Comparison of ENCODE assay signal across 1 cellular context in the genomic region with DNA sequence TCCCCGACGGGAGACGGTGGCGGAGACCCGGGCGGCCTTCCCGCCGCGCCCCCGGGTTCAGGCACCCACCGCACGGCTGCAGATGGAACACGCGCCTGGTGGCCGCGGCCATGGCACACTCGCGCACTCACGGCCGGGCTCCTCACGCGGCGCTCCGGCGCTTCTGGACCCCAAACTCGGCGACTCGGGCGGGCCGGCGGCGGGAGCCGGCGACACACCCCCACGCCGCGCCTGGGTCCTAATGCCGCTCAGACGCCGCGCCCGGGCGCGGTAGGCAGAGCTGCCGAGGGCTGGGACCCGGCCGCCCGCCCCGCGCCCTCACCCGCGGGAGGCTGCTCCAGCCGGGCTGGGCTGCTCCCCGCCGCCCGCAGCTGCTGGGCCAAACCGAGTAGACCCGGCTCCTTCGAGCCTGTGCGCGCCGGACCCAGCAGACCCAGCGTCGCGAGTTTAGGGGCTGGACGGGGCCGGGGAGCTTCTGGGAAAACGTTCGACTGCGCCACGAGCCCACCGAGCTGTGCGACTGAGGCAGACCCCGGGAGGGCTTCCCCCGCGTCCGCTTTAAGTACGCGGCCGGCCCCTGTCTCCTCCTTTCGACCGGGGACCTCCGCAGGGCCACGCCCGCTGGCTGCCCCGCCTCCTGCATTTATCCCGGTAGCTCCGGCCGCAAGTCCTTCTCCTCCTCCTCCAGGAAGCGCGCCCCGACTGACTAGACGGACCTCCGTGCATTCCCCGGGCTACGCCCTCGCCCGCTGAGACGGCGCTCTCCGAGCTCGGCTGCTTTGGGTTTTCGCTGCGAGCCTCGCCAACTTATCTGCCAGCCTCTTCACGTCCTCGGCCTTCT.
A peak's percentile ranks its signal among the peaks of the same experiment; 100 is the strongest.
TF ChIP-seq lines count a peak whose summit lies in the region.

A gene (minus strand): TSS at position 165 of the 841 bp plus-strand sequence. CDS start 53 bp downstream, at position 112.

TF ChIP-seq in HepG2, 621 proteins besides CTCF, POLR2A, EP300 and RAD21 (continued from another document and continues in another):
- TF ChIP-seq, protein P1, sequence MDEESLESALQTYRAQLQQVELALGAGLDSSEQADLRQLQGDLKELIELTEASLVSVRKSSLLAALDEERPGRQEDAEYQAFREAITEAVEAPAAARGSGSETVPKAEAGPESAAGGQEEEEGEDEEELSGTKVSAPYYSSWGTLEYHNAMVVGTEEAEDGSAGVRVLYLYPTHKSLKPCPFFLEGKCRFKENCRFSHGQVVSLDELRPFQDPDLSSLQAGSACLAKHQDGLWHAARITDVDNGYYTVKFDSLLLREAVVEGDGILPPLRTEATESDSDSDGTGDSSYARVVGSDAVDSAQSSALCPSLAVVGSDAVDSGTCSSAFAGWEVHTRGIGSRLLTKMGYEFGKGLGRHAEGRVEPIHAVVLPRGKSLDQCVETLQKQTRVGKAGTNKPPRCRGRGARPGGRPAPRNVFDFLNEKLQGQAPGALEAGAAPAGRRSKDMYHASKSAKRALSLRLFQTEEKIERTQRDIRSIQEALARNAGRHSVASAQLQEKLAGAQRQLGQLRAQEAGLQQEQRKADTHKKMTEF (CRISPR knock-in tag; IDR thresholded peaks at IDR 0.05): peak; percentile 53; the same call in 1 of the 2 replicates
- TF ChIP-seq, protein P2, sequence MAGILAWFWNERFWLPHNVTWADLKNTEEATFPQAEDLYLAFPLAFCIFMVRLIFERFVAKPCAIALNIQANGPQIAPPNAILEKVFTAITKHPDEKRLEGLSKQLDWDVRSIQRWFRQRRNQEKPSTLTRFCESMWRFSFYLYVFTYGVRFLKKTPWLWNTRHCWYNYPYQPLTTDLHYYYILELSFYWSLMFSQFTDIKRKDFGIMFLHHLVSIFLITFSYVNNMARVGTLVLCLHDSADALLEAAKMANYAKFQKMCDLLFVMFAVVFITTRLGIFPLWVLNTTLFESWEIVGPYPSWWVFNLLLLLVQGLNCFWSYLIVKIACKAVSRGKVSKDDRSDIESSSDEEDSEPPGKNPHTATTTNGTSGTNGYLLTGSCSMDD (CRISPR knock-in tag; IDR thresholded peaks at IDR 0.05): no peak
- no peak; the same call in none of the 2 replicates for TF ChIP-seq MAF1 (CRISPR knock-in tag; IDR thresholded peaks at IDR 0.05; ENCODE audit: borderline replicate concordance)
- TF ChIP-seq ZFP36L1 (CRISPR knock-in tag; IDR thresholded peaks at IDR 0.05): peak; percentile 80; the same call in 1 of the 2 replicates
- TF ChIP-seq TAF15 (IDR thresholded peaks at IDR 0.05; ENCODE audit: low read depth, low read length, poor library complexity, severe bottlenecking): peak; percentile 3
- no peak for TF ChIP-seq SOX6 (IDR thresholded peaks at IDR 0.05)
- peak; percentile 35; the same call in 1 of the 2 replicates for TF ChIP-seq SOX6 (CRISPR knock-in tag; IDR thresholded peaks at IDR 0.05)
- TF ChIP-seq, protein P3, sequence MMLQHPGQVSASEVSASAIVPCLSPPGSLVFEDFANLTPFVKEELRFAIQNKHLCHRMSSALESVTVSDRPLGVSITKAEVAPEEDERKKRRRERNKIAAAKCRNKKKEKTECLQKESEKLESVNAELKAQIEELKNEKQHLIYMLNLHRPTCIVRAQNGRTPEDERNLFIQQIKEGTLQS (CRISPR knock-in tag; IDR thresholded peaks at IDR 0.05): peak; percentile 47; the same call in 1 of the 2 replicates
- TF ChIP-seq, protein P4, sequence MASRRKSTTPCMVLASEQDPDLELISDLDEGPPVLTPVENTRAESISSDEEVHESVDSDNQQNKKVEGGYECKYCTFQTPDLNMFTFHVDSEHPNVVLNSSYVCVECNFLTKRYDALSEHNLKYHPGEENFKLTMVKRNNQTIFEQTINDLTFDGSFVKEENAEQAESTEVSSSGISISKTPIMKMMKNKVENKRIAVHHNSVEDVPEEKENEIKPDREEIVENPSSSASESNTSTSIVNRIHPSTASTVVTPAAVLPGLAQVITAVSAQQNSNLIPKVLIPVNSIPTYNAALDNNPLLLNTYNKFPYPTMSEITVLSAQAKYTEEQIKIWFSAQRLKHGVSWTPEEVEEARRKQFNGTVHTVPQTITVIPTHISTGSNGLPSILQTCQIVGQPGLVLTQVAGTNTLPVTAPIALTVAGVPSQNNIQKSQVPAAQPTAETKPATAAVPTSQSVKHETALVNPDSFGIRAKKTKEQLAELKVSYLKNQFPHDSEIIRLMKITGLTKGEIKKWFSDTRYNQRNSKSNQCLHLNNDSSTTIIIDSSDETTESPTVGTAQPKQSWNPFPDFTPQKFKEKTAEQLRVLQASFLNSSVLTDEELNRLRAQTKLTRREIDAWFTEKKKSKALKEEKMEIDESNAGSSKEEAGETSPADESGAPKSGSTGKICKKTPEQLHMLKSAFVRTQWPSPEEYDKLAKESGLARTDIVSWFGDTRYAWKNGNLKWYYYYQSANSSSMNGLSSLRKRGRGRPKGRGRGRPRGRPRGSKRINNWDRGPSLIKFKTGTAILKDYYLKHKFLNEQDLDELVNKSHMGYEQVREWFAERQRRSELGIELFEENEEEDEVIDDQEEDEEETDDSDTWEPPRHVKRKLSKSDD (CRISPR knock-in tag; IDR thresholded peaks at IDR 0.05; ENCODE audit: low read depth): peak; percentile 30; the same call in 1 of the 2 replicates
- TF ChIP-seq, protein P5, sequence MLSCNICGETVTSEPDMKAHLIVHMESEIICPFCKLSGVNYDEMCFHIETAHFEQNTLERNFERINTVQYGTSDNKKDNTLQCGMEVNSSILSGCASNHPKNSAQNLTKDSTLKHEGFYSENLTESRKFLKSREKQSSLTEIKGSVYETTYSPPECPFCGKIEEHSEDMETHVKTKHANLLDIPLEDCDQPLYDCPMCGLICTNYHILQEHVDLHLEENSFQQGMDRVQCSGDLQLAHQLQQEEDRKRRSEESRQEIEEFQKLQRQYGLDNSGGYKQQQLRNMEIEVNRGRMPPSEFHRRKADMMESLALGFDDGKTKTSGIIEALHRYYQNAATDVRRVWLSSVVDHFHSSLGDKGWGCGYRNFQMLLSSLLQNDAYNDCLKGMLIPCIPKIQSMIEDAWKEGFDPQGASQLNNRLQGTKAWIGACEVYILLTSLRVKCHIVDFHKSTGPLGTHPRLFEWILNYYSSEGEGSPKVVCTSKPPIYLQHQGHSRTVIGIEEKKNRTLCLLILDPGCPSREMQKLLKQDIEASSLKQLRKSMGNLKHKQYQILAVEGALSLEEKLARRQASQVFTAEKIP (CRISPR knock-in tag; IDR thresholded peaks at IDR 0.05; ENCODE audit: borderline replicate concordance): no peak
- TF ChIP-seq MIXL1 (CRISPR knock-in tag; IDR thresholded peaks at IDR 0.05): peak; percentile 24; the same call in 1 of the 2 replicates
- TF ChIP-seq GATAD1 (CRISPR knock-in tag; IDR thresholded peaks at IDR 0.05): peak; percentile 10; the same call in 1 of the 2 replicates
- TF ChIP-seq HHEX (CRISPR knock-in tag; IDR thresholded peaks at IDR 0.05): no peak
- TF ChIP-seq TARDBP (CRISPR knock-in tag; IDR thresholded peaks at IDR 0.05): 0 out of 2 replicates have a peak, but pooled peaks have one; percentile 45
- TF ChIP-seq, protein P6, sequence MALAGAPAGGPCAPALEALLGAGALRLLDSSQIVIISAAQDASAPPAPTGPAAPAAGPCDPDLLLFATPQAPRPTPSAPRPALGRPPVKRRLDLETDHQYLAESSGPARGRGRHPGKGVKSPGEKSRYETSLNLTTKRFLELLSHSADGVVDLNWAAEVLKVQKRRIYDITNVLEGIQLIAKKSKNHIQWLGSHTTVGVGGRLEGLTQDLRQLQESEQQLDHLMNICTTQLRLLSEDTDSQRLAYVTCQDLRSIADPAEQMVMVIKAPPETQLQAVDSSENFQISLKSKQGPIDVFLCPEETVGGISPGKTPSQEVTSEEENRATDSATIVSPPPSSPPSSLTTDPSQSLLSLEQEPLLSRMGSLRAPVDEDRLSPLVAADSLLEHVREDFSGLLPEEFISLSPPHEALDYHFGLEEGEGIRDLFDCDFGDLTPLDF (CRISPR knock-in tag; IDR thresholded peaks at IDR 0.05): no peak; the same call in 1 of the 2 replicates
- 0 out of 2 replicates have a peak, but pooled peaks have one; percentile 23 for TF ChIP-seq TAF1 (CRISPR knock-in tag; IDR thresholded peaks at IDR 0.05)
- TF ChIP-seq RBFOX2 (IDR thresholded peaks at IDR 0.05; ENCODE audit: low read depth, low read length): peak; percentile 60
- TF ChIP-seq PPARG (CRISPR knock-in tag; conservative IDR thresholded peaks at IDR 0.05): no peak
- TF ChIP-seq ZNF547 (CRISPR knock-in tag; IDR thresholded peaks at IDR 0.05): peak; percentile 86
- TF ChIP-seq TCF7 (IDR thresholded peaks at IDR 0.05; ENCODE audit: low read depth): no peak
- no peak; the same call in 1 of the 2 replicates for TF ChIP-seq SIX4 (CRISPR knock-in tag; IDR thresholded peaks at IDR 0.05)
- TF ChIP-seq MED1 (CRISPR knock-in tag; IDR thresholded peaks at IDR 0.05): no peak; the same call in 1 of the 2 replicates
- TF ChIP-seq, protein P7, sequence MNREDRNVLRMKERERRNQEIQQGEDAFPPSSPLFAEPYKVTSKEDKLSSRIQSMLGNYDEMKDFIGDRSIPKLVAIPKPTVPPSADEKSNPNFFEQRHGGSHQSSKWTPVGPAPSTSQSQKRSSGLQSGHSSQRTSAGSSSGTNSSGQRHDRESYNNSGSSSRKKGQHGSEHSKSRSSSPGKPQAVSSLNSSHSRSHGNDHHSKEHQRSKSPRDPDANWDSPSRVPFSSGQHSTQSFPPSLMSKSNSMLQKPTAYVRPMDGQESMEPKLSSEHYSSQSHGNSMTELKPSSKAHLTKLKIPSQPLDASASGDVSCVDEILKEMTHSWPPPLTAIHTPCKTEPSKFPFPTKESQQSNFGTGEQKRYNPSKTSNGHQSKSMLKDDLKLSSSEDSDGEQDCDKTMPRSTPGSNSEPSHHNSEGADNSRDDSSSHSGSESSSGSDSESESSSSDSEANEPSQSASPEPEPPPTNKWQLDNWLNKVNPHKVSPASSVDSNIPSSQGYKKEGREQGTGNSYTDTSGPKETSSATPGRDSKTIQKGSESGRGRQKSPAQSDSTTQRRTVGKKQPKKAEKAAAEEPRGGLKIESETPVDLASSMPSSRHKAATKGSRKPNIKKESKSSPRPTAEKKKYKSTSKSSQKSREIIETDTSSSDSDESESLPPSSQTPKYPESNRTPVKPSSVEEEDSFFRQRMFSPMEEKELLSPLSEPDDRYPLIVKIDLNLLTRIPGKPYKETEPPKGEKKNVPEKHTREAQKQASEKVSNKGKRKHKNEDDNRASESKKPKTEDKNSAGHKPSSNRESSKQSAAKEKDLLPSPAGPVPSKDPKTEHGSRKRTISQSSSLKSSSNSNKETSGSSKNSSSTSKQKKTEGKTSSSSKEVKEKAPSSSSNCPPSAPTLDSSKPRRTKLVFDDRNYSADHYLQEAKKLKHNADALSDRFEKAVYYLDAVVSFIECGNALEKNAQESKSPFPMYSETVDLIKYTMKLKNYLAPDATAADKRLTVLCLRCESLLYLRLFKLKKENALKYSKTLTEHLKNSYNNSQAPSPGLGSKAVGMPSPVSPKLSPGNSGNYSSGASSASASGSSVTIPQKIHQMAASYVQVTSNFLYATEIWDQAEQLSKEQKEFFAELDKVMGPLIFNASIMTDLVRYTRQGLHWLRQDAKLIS (CRISPR knock-in tag; IDR thresholded peaks at IDR 0.05): peak; percentile 22; the same call in 1 of the 2 replicates
- peak; percentile 83 for TF ChIP-seq KLF12 (CRISPR knock-in tag; IDR thresholded peaks at IDR 0.05; ENCODE audit: borderline replicate concordance)
- TF ChIP-seq ADNP (CRISPR knock-in tag; IDR thresholded peaks at IDR 0.05): 0 out of 2 replicates have a peak, but pooled peaks have one; percentile 16
- peak; percentile 6; the same call in 1 of the 2 replicates for TF ChIP-seq MEIS2 (CRISPR knock-in tag; IDR thresholded peaks at IDR 0.05)
- no peak for TF ChIP-seq MIER2 (CRISPR knock-in tag; IDR thresholded peaks at IDR 0.05)
- TF ChIP-seq HNRNPL (IDR thresholded peaks at IDR 0.05; ENCODE audit: low read depth, low read length): 0 out of 2 replicates have a peak, but pooled peaks have one; percentile 24
- peak; percentile 54 for TF ChIP-seq ZFY (CRISPR knock-in tag; IDR thresholded peaks at IDR 0.05)
- TF ChIP-seq ELF1 (CRISPR knock-in tag; IDR thresholded peaks at IDR 0.05): 0 out of 2 replicates have a peak, but pooled peaks have one; percentile 38
- TF ChIP-seq, protein P8, sequence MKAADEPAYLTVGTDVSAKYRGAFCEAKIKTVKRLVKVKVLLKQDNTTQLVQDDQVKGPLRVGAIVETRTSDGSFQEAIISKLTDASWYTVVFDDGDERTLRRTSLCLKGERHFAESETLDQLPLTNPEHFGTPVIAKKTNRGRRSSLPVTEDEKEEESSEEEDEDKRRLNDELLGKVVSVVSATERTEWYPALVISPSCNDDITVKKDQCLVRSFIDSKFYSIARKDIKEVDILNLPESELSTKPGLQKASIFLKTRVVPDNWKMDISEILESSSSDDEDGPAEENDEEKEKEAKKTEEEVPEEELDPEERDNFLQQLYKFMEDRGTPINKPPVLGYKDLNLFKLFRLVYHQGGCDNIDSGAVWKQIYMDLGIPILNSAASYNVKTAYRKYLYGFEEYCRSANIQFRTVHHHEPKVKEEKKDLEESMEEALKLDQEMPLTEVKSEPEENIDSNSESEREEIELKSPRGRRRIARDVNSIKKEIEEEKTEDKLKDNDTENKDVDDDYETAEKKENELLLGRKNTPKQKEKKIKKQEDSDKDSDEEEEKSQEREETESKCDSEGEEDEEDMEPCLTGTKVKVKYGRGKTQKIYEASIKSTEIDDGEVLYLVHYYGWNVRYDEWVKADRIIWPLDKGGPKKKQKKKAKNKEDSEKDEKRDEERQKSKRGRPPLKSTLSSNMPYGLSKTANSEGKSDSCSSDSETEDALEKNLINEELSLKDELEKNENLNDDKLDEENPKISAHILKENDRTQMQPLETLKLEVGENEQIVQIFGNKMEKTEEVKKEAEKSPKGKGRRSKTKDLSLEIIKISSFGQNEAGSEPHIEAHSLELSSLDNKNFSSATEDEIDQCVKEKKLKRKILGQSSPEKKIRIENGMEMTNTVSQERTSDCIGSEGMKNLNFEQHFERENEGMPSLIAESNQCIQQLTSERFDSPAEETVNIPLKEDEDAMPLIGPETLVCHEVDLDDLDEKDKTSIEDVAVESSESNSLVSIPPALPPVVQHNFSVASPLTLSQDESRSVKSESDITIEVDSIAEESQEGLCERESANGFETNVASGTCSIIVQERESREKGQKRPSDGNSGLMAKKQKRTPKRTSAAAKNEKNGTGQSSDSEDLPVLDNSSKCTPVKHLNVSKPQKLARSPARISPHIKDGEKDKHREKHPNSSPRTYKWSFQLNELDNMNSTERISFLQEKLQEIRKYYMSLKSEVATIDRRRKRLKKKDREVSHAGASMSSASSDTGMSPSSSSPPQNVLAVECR (CRISPR knock-in tag; IDR thresholded peaks at IDR 0.05; ENCODE audit: borderline replicate concordance): peak; percentile 76; the same call in 1 of the 2 replicates
- peak; percentile 86 for TF ChIP-seq KDM2A (CRISPR knock-in tag; IDR thresholded peaks at IDR 0.05; ENCODE audit: borderline replicate concordance, low read depth)
- peak; percentile 64; the same call in 1 of the 2 replicates for TF ChIP-seq GABPB1 (CRISPR knock-in tag; IDR thresholded peaks at IDR 0.05)
- peak; percentile 52; the same call in 1 of the 2 replicates for TF ChIP-seq RFXAP (CRISPR knock-in tag; IDR thresholded peaks at IDR 0.05; ENCODE audit: borderline replicate concordance)
- 0 out of 2 replicates have a peak, but pooled peaks have one; percentile 59 for TF ChIP-seq MEF2D (CRISPR knock-in tag; IDR thresholded peaks at IDR 0.05)
- TF ChIP-seq, protein P9, sequence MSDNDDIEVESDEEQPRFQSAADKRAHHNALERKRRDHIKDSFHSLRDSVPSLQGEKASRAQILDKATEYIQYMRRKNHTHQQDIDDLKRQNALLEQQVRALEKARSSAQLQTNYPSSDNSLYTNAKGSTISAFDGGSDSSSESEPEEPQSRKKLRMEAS (IDR thresholded peaks at IDR 0.05): peak; percentile 80
- no peak; the same call in 1 of the 2 replicates for TF ChIP-seq ZNF253 (CRISPR knock-in tag; IDR thresholded peaks at IDR 0.05; ENCODE audit: borderline replicate concordance)
- no peak for TF ChIP-seq ZNF720 (CRISPR knock-in tag; IDR thresholded peaks at IDR 0.05)
- TF ChIP-seq ZNF136 (CRISPR knock-in tag; IDR thresholded peaks at IDR 0.05; ENCODE audit: low read depth): 0 out of 2 replicates have a peak, but pooled peaks have one; percentile 87
- TF ChIP-seq NBN (conservative IDR thresholded peaks at IDR 0.05): no peak
- TF ChIP-seq ZNF652 (CRISPR knock-in tag; IDR thresholded peaks at IDR 0.05; ENCODE audit: borderline replicate concordance, low read depth): no peak
